Comparison of ENCODE assay signal across 1 cellular context in genomic region chr10:103445767-103446567, GRCh38.
TF ChIP-seq lines count a peak whose summit lies in the region.

No MANE protein-coding gene starts in this region.

TF ChIP-seq in GM23338, 12 proteins besides CTCF, POLR2A, EP300 and RAD21 (continued from another document):
- TF ChIP-seq ZNF462 (CRISPR knock-in tag; IDR thresholded peaks at IDR 0.05) = no peak
- TF ChIP-seq EZH2 (IDR thresholded peaks at IDR 0.05; ENCODE audit: low read depth, unreplicated experiment) = no peak
- TF ChIP-seq POLR2AphosphoS5 (IDR thresholded peaks at IDR 0.05; ENCODE audit: low read depth) = no peak; the same call in 1 of the 2 replicates
- no peak for TF ChIP-seq STAT1 (IDR thresholded peaks at IDR 0.05; ENCODE audit: unreplicated experiment)
- TF ChIP-seq, protein P1, sequence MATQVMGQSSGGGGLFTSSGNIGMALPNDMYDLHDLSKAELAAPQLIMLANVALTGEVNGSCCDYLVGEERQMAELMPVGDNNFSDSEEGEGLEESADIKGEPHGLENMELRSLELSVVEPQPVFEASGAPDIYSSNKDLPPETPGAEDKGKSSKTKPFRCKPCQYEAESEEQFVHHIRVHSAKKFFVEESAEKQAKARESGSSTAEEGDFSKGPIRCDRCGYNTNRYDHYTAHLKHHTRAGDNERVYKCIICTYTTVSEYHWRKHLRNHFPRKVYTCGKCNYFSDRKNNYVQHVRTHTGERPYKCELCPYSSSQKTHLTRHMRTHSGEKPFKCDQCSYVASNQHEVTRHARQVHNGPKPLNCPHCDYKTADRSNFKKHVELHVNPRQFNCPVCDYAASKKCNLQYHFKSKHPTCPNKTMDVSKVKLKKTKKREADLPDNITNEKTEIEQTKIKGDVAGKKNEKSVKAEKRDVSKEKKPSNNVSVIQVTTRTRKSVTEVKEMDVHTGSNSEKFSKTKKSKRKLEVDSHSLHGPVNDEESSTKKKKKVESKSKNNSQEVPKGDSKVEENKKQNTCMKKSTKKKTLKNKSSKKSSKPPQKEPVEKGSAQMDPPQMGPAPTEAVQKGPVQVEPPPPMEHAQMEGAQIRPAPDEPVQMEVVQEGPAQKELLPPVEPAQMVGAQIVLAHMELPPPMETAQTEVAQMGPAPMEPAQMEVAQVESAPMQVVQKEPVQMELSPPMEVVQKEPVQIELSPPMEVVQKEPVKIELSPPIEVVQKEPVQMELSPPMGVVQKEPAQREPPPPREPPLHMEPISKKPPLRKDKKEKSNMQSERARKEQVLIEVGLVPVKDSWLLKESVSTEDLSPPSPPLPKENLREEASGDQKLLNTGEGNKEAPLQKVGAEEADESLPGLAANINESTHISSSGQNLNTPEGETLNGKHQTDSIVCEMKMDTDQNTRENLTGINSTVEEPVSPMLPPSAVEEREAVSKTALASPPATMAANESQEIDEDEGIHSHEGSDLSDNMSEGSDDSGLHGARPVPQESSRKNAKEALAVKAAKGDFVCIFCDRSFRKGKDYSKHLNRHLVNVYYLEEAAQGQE (IDR thresholded peaks at IDR 0.05; ENCODE audit: unreplicated experiment) = no peak
- TF ChIP-seq ZNF114 (CRISPR knock-in tag; IDR thresholded peaks at IDR 0.05) = no peak
- no peak for TF ChIP-seq CREB1 (CRISPR knock-in tag; IDR thresholded peaks at IDR 0.05; ENCODE audit: low read depth)
- TF ChIP-seq, protein P2, sequence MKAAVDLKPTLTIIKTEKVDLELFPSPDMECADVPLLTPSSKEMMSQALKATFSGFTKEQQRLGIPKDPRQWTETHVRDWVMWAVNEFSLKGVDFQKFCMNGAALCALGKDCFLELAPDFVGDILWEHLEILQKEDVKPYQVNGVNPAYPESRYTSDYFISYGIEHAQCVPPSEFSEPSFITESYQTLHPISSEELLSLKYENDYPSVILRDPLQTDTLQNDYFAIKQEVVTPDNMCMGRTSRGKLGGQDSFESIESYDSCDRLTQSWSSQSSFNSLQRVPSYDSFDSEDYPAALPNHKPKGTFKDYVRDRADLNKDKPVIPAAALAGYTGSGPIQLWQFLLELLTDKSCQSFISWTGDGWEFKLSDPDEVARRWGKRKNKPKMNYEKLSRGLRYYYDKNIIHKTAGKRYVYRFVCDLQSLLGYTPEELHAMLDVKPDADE (IDR thresholded peaks at IDR 0.05) = no peak
- TF ChIP-seq EZH2phosphoT487 (IDR thresholded peaks at IDR 0.05; ENCODE audit: unreplicated experiment) = no peak
- no peak for TF ChIP-seq ZNF331 (CRISPR knock-in tag; IDR thresholded peaks at IDR 0.05; ENCODE audit: low read depth)
- TF ChIP-seq NANOG (IDR thresholded peaks at IDR 0.05; ENCODE audit: borderline replicate concordance) = no peak
